10 cellular contexts compared by ENCODE assay signal in genomic region chr1:192485692-192486436, GRCh38.
DNase-seq lines count a peak whose midpoint lies in the region; ATAC-seq and TF ChIP-seq lines count a peak whose summit lies in the region.
"Had no signal": no experiment of that assay in that cellular context is flagged by ENCODE, and none has a peak within 500 bp of the region (broad histone marks: within the 10 kb centered on the region; RNA-seq: fewer than 3 reads in every experiment).

No MANE protein-coding gene starts in this region.

- H4K8ac ChIP-seq in neuronal stem cell (ENCODE audit: low read depth, low read length), result no peak overlapping the region

- no peak overlapping the region for H2AK5ac ChIP-seq in neuronal stem cell (ENCODE audit: low read depth, low read length)

- WGBS in neuronal stem cell (ENCODE audit: extremely low coverage in 2 of 2, insufficient read length in 2 of 2, insufficient replicate concordance in 1 of 2), 2 donors, result no CpG with 5 or more reads among the region's 1 CpG

- H3K27me3 ChIP-seq in thoracic aorta (replicated peaks; ENCODE audit: insufficient read depth), result no peaks in the 10 kb centered on the region
- H3K27me3 ChIP-seq in neuronal stem cell (ENCODE audit: control insufficient read depth in 3 of 3, insufficient read depth in 3 of 3, low read depth in 1 of 3, low read length in 3 of 3), result no peaks in the 10 kb centered on the region

- ATAC-seq in thoracic aorta (ENCODE audit: insufficient number of reproducible peaks, low FRiP score, low read depth) (peak; percentile 99), GM18520 (IDR thresholded peaks at IDR 0.05; ENCODE audit: unreplicated experiment) (no peak)

- no peak overlapping the region for H3K4ac ChIP-seq in neuronal stem cell (ENCODE audit: low read length)

- H3K9me3 ChIP-seq in thoracic aorta, result no peaks in the 10 kb centered on the region
- H3K9me3 ChIP-seq in neuronal stem cell (replicated peaks in 1 of 2; ENCODE audit: control insufficient read depth in 2 of 2, insufficient read depth in 1 of 2, low read depth in 1 of 2, low read length in 2 of 2), result peaks cover 0 to 3% of the 10 kb centered on the region in 2 donors

- no peaks in the 10 kb centered on the region for H3K36me3 ChIP-seq in thoracic aorta
- H3K36me3 ChIP-seq in neuronal stem cell (replicated peaks in 1 of 2; ENCODE audit: control insufficient read depth in 2 of 2, insufficient read depth in 2 of 2, low read length in 2 of 2), result no peaks in the 10 kb centered on the region

- H3K4me1 ChIP-seq in thoracic aorta (ENCODE audit: control insufficient read depth in 1 of 2, low read depth in 2 of 2) (peaks cover 16 to 45% of the 10 kb centered on the region in 2 donors), neuronal stem cell (ENCODE audit: control insufficient read depth in 2 of 2, insufficient read depth in 1 of 2, low read depth in 1 of 2, low read length in 2 of 2) (peaks cover 0 to 10% of the 10 kb centered on the region in 2 donors)

- H3K18ac ChIP-seq in neuronal stem cell (ENCODE audit: low read length), result no peak overlapping the region

- H4K91ac ChIP-seq in neuronal stem cell (ENCODE audit: low read depth, low read length, poor library complexity), result no peak overlapping the region

- H2BK15ac ChIP-seq in neuronal stem cell (ENCODE audit: low read length), result no peak overlapping the region

- in situ Hi-C loops in astrocyte of the spinal cord (cut with HindIII; ENCODE audit: low sequenced_read_pairs), result no loop called here

- H2BK120ac ChIP-seq in neuronal stem cell (ENCODE audit: low read depth, low read length), result no peak overlapping the region

- H3K4me3 ChIP-seq in astrocyte of the spinal cord (ENCODE audit: low read depth, low read length) (no peak overlapping the region), thoracic aorta (no peak overlapping the region), neuronal stem cell (ENCODE audit: low read length in 2 of 2) (no peak overlapping the region)

- H2BK12ac ChIP-seq in neuronal stem cell (ENCODE audit: low read length), result no peak overlapping the region

- DNase-seq in HK-2 (ENCODE audit: unreplicated experiment) (peak; percentile 16), astrocyte of the spinal cord (ENCODE audit: low read depth, low spot score) (peak; percentile 99), iris pigment epithelial cell (ENCODE audit: low read depth) (peak; percentile 99), thoracic aorta (ENCODE audit: low spot score) (peak; percentile 78), head of caudate nucleus (no peak), neuronal stem cell (ENCODE audit: low spot score) (no peak)
- no peak for DNase-seq in stimulated activated CD4-positive, alpha-beta T cell treated with anti-CD3 and anti-CD28 coated beads, Interleukin-4, amount 100 ng/mL, for 4 hours
- DNase-seq: activated naive CD8-positive, alpha-beta T cell treated with anti-CD3 and anti-CD28 coated beads, Interleukin-2, amount 10 ng/mL, durations not matched to agents 7 days and 5 days; T-helper 1 cell had no signal

- H3K9ac ChIP-seq in neuronal stem cell (ENCODE audit: low read depth, low read length, poor library complexity), result no peak overlapping the region

- no peak overlapping the region for H2BK5ac ChIP-seq in neuronal stem cell (ENCODE audit: low read length)

- H3K79me1 ChIP-seq in neuronal stem cell (ENCODE audit: low read depth, low read length), result no peaks in the 10 kb centered on the region

- intact Hi-C loops in head of caudate nucleus (cut with DNase I), result no loop called here

- TF ChIP-seq CTCF in astrocyte of the spinal cord (IDR thresholded peaks at IDR 0.05; ENCODE audit: low read depth, low read length) (no peak), thoracic aorta (IDR thresholded peaks at IDR 0.05) (no peak)

- H2AFZ ChIP-seq in neuronal stem cell (ENCODE audit: low read length), result no peak overlapping the region

- H3K27ac ChIP-seq in thoracic aorta, result peak overlapping the region; percentile 60 to 79
- H3K27ac ChIP-seq in neuronal stem cell (replicated peaks; ENCODE audit: low read length), result no peak overlapping the region

- no peak overlapping the region for H3K4me2 ChIP-seq in neuronal stem cell (ENCODE audit: insufficient read depth, low read length, poor library complexity, severe bottlenecking)

- H3K14ac ChIP-seq in neuronal stem cell (ENCODE audit: low read length), result no peak overlapping the region

- H3K23ac ChIP-seq in neuronal stem cell (ENCODE audit: low read depth, low read length, poor library complexity), result no peak overlapping the region

Comparison
In these comparisons a context has a peak if more than half of its experiments do, and no peak if none do; other contexts are left out.
1. DNase-seq: peak in HK-2 (single experiment), astrocyte of the spinal cord (single experiment), iris pigment epithelial cell (single experiment) and thoracic aorta (single experiment); none in head of caudate nucleus (0 of 42), neuronal stem cell (single experiment) and stimulated activated CD4-positive, alpha-beta T cell treated with anti-CD3 and anti-CD28 coated beads, Interleukin-4, amount 100 ng/mL, for 4 hours (0 of 2).